ENCODE assay signal across 20 cellular contexts in the genomic region with DNA sequence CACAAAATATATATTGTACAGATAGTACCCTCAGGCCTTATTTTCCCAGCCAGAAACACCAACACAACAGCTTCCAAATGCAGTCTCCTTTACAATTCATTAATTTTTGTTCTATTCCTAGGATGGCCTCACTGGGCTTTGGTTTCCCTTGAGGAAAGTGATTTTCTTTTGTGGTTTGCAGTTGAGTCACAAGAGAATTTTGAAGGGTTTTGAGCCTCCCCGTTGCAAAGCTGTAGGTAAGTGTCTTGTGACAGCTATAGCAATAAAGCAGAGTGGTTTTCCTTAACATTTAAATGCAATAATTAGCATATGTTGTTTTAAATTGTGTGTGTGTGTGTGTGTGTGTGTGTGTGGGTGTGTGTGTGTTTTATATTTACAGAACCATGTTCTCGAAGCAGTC. TPM values are rescaled to one million over a fixed set of nuclear protein-coding genes. Genes with fewer than 3 reads are reported as not detected.
DNase-seq lines count a peak whose midpoint lies in the region; ATAC-seq and TF ChIP-seq lines count a peak whose summit lies in the region.
"Had no signal": no experiment of that assay in that cellular context is flagged by ENCODE, and none has a peak within 500 bp of the region (broad histone marks: within the 10 kb centered on the region; RNA-seq: fewer than 3 reads in every experiment).

No MANE protein-coding gene starts in this region.

- H2AFZ ChIP-seq in mammary epithelial cell (ENCODE audit: low read depth, low read length): no peak overlapping the region

- H3K9ac ChIP-seq in mammary epithelial cell (ENCODE audit: insufficient read depth, low read length): no peak overlapping the region

- ATAC-seq in HG02798 (IDR thresholded peaks at IDR 0.05; ENCODE audit: poor library complexity, unreplicated experiment): peak; percentile 38
- no peak for ATAC-seq in HG02678 (IDR thresholded peaks at IDR 0.05; ENCODE audit: unreplicated experiment)
- ATAC-seq: left ventricle myocardium superior, mucosa of descending colon had no signal

- H3K27me3 ChIP-seq in mammary epithelial cell (ENCODE audit: insufficient read depth, low read length): peaks cover 1% of the 10 kb centered on the region
- no peaks in the 10 kb centered on the region for H3K27me3 ChIP-seq in breast epithelium

- H3K4me3 ChIP-seq in mammary epithelial cell (replicated peaks in 1 of 3; ENCODE audit: insufficient read depth in 1 of 3, low read depth in 2 of 3, low read length in 3 of 3) (no peak overlapping the region), breast epithelium (no peak overlapping the region)
- H3K4me3 ChIP-seq: mucosa of descending colon had no signal

- dilution Hi-C loops in mammary epithelial cell (cut with HindIII; ENCODE audit: low sequenced_read_pairs): no loop called here

- H3K36me3 ChIP-seq in mammary epithelial cell (ENCODE audit: insufficient read depth, low read length) (no peaks in the 10 kb centered on the region), breast epithelium (no peaks in the 10 kb centered on the region)

- H3K4me2 ChIP-seq in mammary epithelial cell (ENCODE audit: insufficient read depth, low read depth, low read length): no peak overlapping the region

- CTCF ChIA-PET in mammary epithelial cell (lab: Charles Lee; ENCODE audit: low non-redundant PET): no interaction called here

- no peak for TF ChIP-seq POLR2A in breast epithelium (IDR thresholded peaks at IDR 0.05)

- in situ Hi-C loops in mammary epithelial cell (cut with MboI; ENCODE audit: low sequenced_read_pairs in 2 of 2) (no loop called here), SK-MEL-5 (cut with HindIII; ENCODE audit: low pct_unique_long_range_greater_than_20kb, low sequenced_read_pairs) (no loop called here), KBM-7 (cut with MboI; ENCODE audit: low pct_unique_long_range_greater_than_20kb, low sequenced_read_pairs) (no loop called here)

- no peak overlapping the region for H3K27ac ChIP-seq in mammary epithelial cell (ENCODE audit: insufficient read depth, low read depth, low read length)
- no peak overlapping the region for H3K27ac ChIP-seq in breast epithelium

- H3K9me3 ChIP-seq in mammary epithelial cell (replicated peaks; ENCODE audit: insufficient read depth, low read length): no peaks in the 10 kb centered on the region
- H3K9me3 ChIP-seq in breast epithelium: no peaks in the 10 kb centered on the region
- H3K9me3 ChIP-seq: mucosa of descending colon had no signal

- peak; percentile 14 for DNase-seq in mammary epithelial cell
- DNase-seq in breast epithelium (ENCODE audit: low spot score in 2 of 2): no peak
- peak; percentile 10 for DNase-seq in SK-MEL-5 (ENCODE audit: low read depth, low spot score)
- no peak for DNase-seq in germinal center (ENCODE audit: low spot score)
- DNase-seq in KBM-7: no peak
- no peak for DNase-seq in SKM-1 treated with dmso at 0.1 percent for 144 hours (lab: John Stamatoyannopoulos, UW; ENCODE audit: unreplicated experiment)
- DNase-seq: activated CD4-positive, alpha-beta T cell treated with anti-CD3 and anti-CD28 coated beads for 4 hours; activated effector memory CD4-positive, alpha-beta T cell treated with anti-CD3 and anti-CD28 coated beads, Interleukin-2, amount 50 U/mL, for 16 hours; C1 segment of cervical spinal cord; Karpas-422; left ventricle myocardium superior; mucosa of descending colon; NCI-H1436; NCI-H2171 treated with DMSO at 0.1 percent for 48 hours; NCI-H774; stimulated activated CD4-positive, alpha-beta T cell treated with anti-CD3 and anti-CD28 coated beads, Interleukin-12 subunit alpha, Interleukin-12 subunit beta, amount 100 ng/mL, for 4 hours; T1000 had no signal

- no peaks in the 10 kb centered on the region for H3K4me1 ChIP-seq in mammary epithelial cell (ENCODE audit: insufficient read depth, low read length)
- H3K4me1 ChIP-seq in breast epithelium: no peaks in the 10 kb centered on the region

- 31% methylated on average over 2 of the region's 2 CpGs for WGBS in mammary epithelial cell (ENCODE audit: low coverage, missing lambda C conversion rate)

- intact Hi-C loops in mammary epithelial cell (cut with micrococcal nuclease) (no loop called here), breast epithelium (cut with DNase I; ENCODE audit: low total_unique reads) (no loop called here)

- no peaks in the 10 kb centered on the region for H4K20me1 ChIP-seq in mammary epithelial cell (ENCODE audit: insufficient read depth, low read length)

- TF ChIP-seq CTCF in mammary epithelial cell (conservative IDR thresholded peaks at IDR 0.05 in 1 of 2, IDR thresholded peaks at IDR 0.05 in 1 of 2; ENCODE audit: extremely low read depth in 1 of 2, insufficient read depth in 1 of 2, low read depth in 1 of 2, low read length in 2 of 2) (no peak), breast epithelium (IDR thresholded peaks at IDR 0.05) (no peak)

- H3K79me2 ChIP-seq in mammary epithelial cell (ENCODE audit: insufficient read depth, low read length): no peaks in the 10 kb centered on the region

- BruUV-seq in mammary epithelial cell (replicated peaks; lab: Mats Ljungman, UMichigan): no TSS peak

RNA-seq across cellular contexts. Expression of gene WDR17, which starts 54.1 kb away (rescaled TPM):
- under 1 TPM; 0.33 to 0.42 TPM for total RNA-seq in mammary epithelial cell
- 0.18 TPM for polyA plus RNA-seq in mammary epithelial cell
- not detected for polyA minus RNA-seq in mammary epithelial cell
- 1 to 10 TPM; 2.2 to 4.5 (median 2.6) TPM for total RNA-seq in breast epithelium
- 9.9 and 10.7 TPM in 2 replicates for total RNA-seq in SK-MEL-5 (2014; rRNA removed; shearing (Covaris generic))
- polyA plus RNA-seq in SK-MEL-5 (2015; cell fraction: cytosol; rRNA removed): 8.1 and 12.5 TPM in 2 replicates
- 39.5 and 53.0 TPM in 2 replicates for polyA plus RNA-seq in SK-MEL-5 (2015; cell fraction: nucleus; rRNA removed)
- total RNA-seq: HT-29 had no signal

Comparison
In these comparisons a context has a peak if more than half of its experiments do, and no peak if none do; other contexts are left out.
1. DNase-seq: peak in mammary epithelial cell (single experiment) and SK-MEL-5 (single experiment); none in breast epithelium (0 of 2), germinal center (single experiment), KBM-7 (single experiment) and SKM-1 treated with dmso at 0.1 percent for 144 hours (single experiment).